ENCODE assay signal across 7 cellular contexts in genomic region chr2:174546519-174547506, GRCh38. TPM values are rescaled to one million over a fixed set of nuclear protein-coding genes. Genes with fewer than 3 reads are reported as not detected.
DNase-seq lines count a peak whose midpoint lies in the region; ATAC-seq, FAIRE-seq and TF ChIP-seq lines count a peak whose summit lies in the region.

No MANE protein-coding gene starts in this region.

- no peak overlapping the region for H3K4ac ChIP-seq in mesenchymal stem cell (ENCODE audit: low read depth in 1 of 2, low read length in 2 of 2)

- POLR2A ChIA-PET in HEK293 (lab: Yijun Ruan, JAX), result no interaction called here

- DNase-seq in DND-41, result peak; percentile 66
- no peak for DNase-seq in RWPE2 (ENCODE audit: low spot score)
- peak; percentile 17 for DNase-seq in cerebellum (ENCODE audit: low spot score)
- peak; percentile 63 for DNase-seq in mesenchymal stem cell
- no peak for DNase-seq in RCC 7860 (ENCODE audit: low spot score)

- TF ChIP-seq CTCF in DND-41 (IDR thresholded peaks at IDR 0.05; ENCODE audit: borderline replicate concordance, extremely low read depth, low read length, poor library complexity, severe bottlenecking), result peak; percentile 79
- peak; percentile 56 for TF ChIP-seq CTCF in HEK293 (tag by site-specific recombination; IDR thresholded peaks at IDR 0.05)
- TF ChIP-seq CTCF in RWPE2 (IDR thresholded peaks at IDR 0.05; ENCODE audit: poor library complexity, severe bottlenecking), result no peak

- no peak overlapping the region for H2BK5ac ChIP-seq in mesenchymal stem cell (ENCODE audit: low read depth, low read length, poor library complexity, severe bottlenecking)

- no peak overlapping the region for H3K14ac ChIP-seq in mesenchymal stem cell (ENCODE audit: low read length in 2 of 2)

- H3K27ac ChIP-seq in DND-41 (ENCODE audit: low read length) (no peak overlapping the region), HEK293 (ENCODE audit: extremely low read depth, low read depth, low read length) (no peak overlapping the region), RWPE2 (ENCODE audit: poor library complexity, severe bottlenecking) (no peak overlapping the region), mesenchymal stem cell (ENCODE audit: low read length, poor library complexity, severe bottlenecking) (no peak overlapping the region)

- H3K4me3 ChIP-seq in DND-41 (ENCODE audit: low read depth in 1 of 2, low read length in 2 of 2) (no peak overlapping the region), HEK293 (ENCODE audit: low read depth, low read length) (no peak overlapping the region), RWPE2 (ENCODE audit: severe bottlenecking) (no peak overlapping the region), mesenchymal stem cell (ENCODE audit: insufficient read depth in 1 of 2, low read depth in 1 of 2, low read length in 2 of 2) (no peak overlapping the region)

- no peak overlapping the region for H3K23ac ChIP-seq in mesenchymal stem cell (ENCODE audit: low read length in 2 of 2)

- no peak overlapping the region for H2BK15ac ChIP-seq in mesenchymal stem cell (ENCODE audit: low read depth, poor library complexity, severe bottlenecking)

- H3K27me3 ChIP-seq in DND-41 (ENCODE audit: insufficient read depth, low read length, poor library complexity) (no peaks in the 10 kb centered on the region), RWPE2 (ENCODE audit: insufficient read depth, poor library complexity, severe bottlenecking) (no peaks in the 10 kb centered on the region), mesenchymal stem cell (ENCODE audit: control insufficient read depth in 1 of 2, insufficient read depth in 1 of 2, low read length in 2 of 2) (peaks cover 4 to 27% of the 10 kb centered on the region in 2 experiments)

- ATAC-seq in DND-41 (ENCODE audit: insufficient read depth, low read depth) (peak; percentile 92), RWPE2 (ENCODE audit: low read depth) (peak; percentile 29; the same call in 1 of the 3 replicates), HG02642 (IDR thresholded peaks at IDR 0.05; ENCODE audit: poor library complexity, unreplicated experiment) (no peak)

- H2AK5ac ChIP-seq in mesenchymal stem cell (ENCODE audit: low read length, severe bottlenecking), result no peak overlapping the region

- H2BK12ac ChIP-seq in mesenchymal stem cell (ENCODE audit: low read length in 2 of 2), result no peak overlapping the region

- H4K91ac ChIP-seq in mesenchymal stem cell (ENCODE audit: low read length), result no peak overlapping the region

- H3K9ac ChIP-seq in DND-41 (ENCODE audit: low read depth, low read length) (no peak overlapping the region), mesenchymal stem cell (ENCODE audit: low read length) (no peak overlapping the region)

- no peaks in the 10 kb centered on the region for H3K36me3 ChIP-seq in DND-41 (ENCODE audit: insufficient read depth, low read length)
- H3K36me3 ChIP-seq in HEK293 (ENCODE audit: control insufficient read depth in 2 of 2, insufficient read depth in 1 of 2, low read length in 2 of 2), result no peaks in the 10 kb centered on the region
- no peaks in the 10 kb centered on the region for H3K36me3 ChIP-seq in RWPE2 (ENCODE audit: low read depth)
- H3K36me3 ChIP-seq in mesenchymal stem cell (ENCODE audit: control insufficient read depth in 1 of 2, insufficient read depth in 2 of 2, low read depth in 1 of 2, low read length in 2 of 2), result no peaks in the 10 kb centered on the region

- no peaks in the 10 kb centered on the region for H3K9me3 ChIP-seq in DND-41 (ENCODE audit: insufficient read depth, low read length, severe bottlenecking)
- no peaks in the 10 kb centered on the region for H3K9me3 ChIP-seq in HEK293 (ENCODE audit: control insufficient read depth, insufficient read depth, low read depth, low read length)
- H3K9me3 ChIP-seq in RWPE2 (ENCODE audit: severe bottlenecking), result no peaks in the 10 kb centered on the region
- no peaks in the 10 kb centered on the region for H3K9me3 ChIP-seq in mesenchymal stem cell (ENCODE audit: control insufficient read depth, low read length)

- H2AFZ ChIP-seq in DND-41 (ENCODE audit: low read depth, low read length) (no peak overlapping the region), mesenchymal stem cell (ENCODE audit: low read depth, low read length) (no peak overlapping the region)

- H3K79me2 ChIP-seq in DND-41 (ENCODE audit: insufficient read depth, low read length), result no peaks in the 10 kb centered on the region

- WGBS in mesenchymal stem cell, result 78% methylated on average over 19 of the region's 21 CpGs

- no peak overlapping the region for H2BK120ac ChIP-seq in mesenchymal stem cell (ENCODE audit: low read depth, low read length)

- FAIRE-seq in RCC 7860 (lab: Jason Lieb, UNC), result no peak

- no peak overlapping the region for H4K8ac ChIP-seq in mesenchymal stem cell (ENCODE audit: low read length)

- H3K4me1 ChIP-seq in DND-41 (ENCODE audit: insufficient read depth, low read length), result no peaks in the 10 kb centered on the region
- no peaks in the 10 kb centered on the region for H3K4me1 ChIP-seq in HEK293 (ENCODE audit: control insufficient read depth, insufficient read depth, low read length)
- H3K4me1 ChIP-seq in RWPE2 (ENCODE audit: insufficient read depth, poor library complexity, severe bottlenecking), result no peaks in the 10 kb centered on the region
- H3K4me1 ChIP-seq in mesenchymal stem cell (ENCODE audit: control insufficient read depth, insufficient read depth, low read depth, low read length), result no peaks in the 10 kb centered on the region

- no peaks in the 10 kb centered on the region for H4K20me1 ChIP-seq in DND-41 (ENCODE audit: insufficient read depth, low read length)

- CTCF ChIA-PET in HEK293 (lab: Yijun Ruan, JAX), result interaction anchor here (0.5 to 2.9 kb wide), 26 partner anchors 9 to 974 kb away, joined by 3 to 73 read pairs (median 4); no protein-coding TSS in a partner anchor

- H3K4me2 ChIP-seq in DND-41 (ENCODE audit: insufficient read depth, low read length), result no peak overlapping the region
- no peak overlapping the region for H3K4me2 ChIP-seq in mesenchymal stem cell (ENCODE audit: low read length, poor library complexity, severe bottlenecking)

- H3K18ac ChIP-seq in mesenchymal stem cell (ENCODE audit: low read depth in 1 of 2, low read length in 2 of 2), result no peak overlapping the region

- H3K79me1 ChIP-seq in mesenchymal stem cell (replicated peaks; ENCODE audit: low read length, poor library complexity, severe bottlenecking), result no peaks in the 10 kb centered on the region

TF ChIP-seq in HEK293, 187 proteins besides CTCF, POLR2A, EP300 and RAD21:
- peak; percentile 51 for TF ChIP-seq ZNF654 (tag by site-specific recombination; IDR thresholded peaks at IDR 0.05; ENCODE audit: low read depth)
- peak; percentile 79 for TF ChIP-seq ZNF596 (tag by site-specific recombination; IDR thresholded peaks at IDR 0.05)
- TF ChIP-seq ZNF138 (tag by site-specific recombination; IDR thresholded peaks at IDR 0.05; ENCODE audit: borderline replicate concordance), result no peak

RNA-seq across cellular contexts. Expression of gene WIPF1, which starts 50.8 kb away (rescaled TPM):
- total RNA-seq in cerebellum, result 10.1 TPM
- polyA plus RNA-seq in mesenchymal stem cell (2013, experiment 1 of 2), result 52.6 TPM
- 53.6 TPM for polyA plus RNA-seq in mesenchymal stem cell (2013, experiment 2 of 2)

RNA-seq across cellular contexts. Expression of gene GPR155, which starts 60.0 kb away (rescaled TPM):
- 13.5 TPM for total RNA-seq in cerebellum
- 4.6 TPM for polyA plus RNA-seq in mesenchymal stem cell (2013, experiment 1 of 2)
- 4.9 TPM for polyA plus RNA-seq in mesenchymal stem cell (2013, experiment 2 of 2)

Comparison
In these comparisons a context has a peak if more than half of its experiments do, and no peak if none do; other contexts are left out.
1. DNase-seq: peak in DND-41 (single experiment), cerebellum (single experiment) and mesenchymal stem cell (single experiment); none in RWPE2 (single experiment) and RCC 7860 (single experiment).